In the genomic region with DNA sequence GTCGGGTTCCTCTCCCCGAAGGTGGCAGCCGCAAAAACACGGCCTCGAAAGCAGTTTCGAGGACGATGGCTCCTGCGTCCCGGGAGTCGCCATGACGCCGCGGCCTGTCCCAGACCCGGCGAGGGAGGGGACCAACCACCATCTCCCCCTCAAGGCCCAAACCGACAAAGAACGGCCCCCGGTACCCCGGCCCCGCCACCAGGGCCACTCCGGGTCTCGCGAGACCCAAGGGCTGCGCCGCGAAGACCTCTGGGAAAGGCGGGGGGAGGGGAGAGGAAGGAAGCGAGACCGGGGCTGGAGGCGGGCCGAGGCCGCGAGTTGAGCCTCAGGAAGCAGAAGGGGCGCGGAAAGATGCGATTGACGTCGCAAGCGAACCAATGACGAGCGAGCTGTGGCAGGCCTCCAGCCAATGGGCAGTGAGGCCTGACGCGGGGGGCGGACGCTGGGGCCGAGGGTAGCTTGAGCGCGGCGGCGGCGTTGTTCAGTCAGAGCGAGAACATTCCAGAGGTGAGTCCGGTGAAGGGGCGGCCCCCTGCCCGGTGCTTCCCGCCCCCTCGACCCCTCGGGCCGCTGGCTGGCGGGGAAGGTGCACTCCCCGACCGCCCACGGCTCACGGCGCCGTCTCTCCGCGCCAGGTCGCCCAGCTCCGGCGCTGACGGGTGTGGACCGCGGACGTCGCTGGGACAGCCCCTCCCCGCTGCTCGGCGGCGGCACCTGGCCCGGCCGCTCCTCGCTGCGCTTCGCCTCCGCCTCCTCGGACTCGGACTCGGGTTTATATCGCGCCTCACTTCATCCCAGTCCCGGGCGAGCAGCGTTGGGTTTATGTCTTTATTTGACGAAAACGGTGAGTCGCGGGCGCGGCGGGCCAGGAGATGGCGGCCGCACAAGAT, we compare ENCODE assay signal across 8 cellular contexts. TPM values are rescaled to one million over a fixed set of nuclear protein-coding genes. Genes with fewer than 3 reads are reported as not detected.
A peak's percentile ranks its signal among the peaks of the same experiment; 100 is the strongest.
DNase-seq lines count a peak whose midpoint lies in the region; ATAC-seq and TF ChIP-seq lines count a peak whose summit lies in the region.

Gene EIF5 (plus strand): TSS at position 484 of the 890 bp plus-strand sequence. CDS start 1,624 bp downstream, outside the sequence.

- peak; percentile 85 for ATAC-seq in HG03460 (IDR thresholded peaks at IDR 0.05; ENCODE audit: unreplicated experiment)

- H3K36me3 ChIP-seq in BLaER1 (peaks cover 39% of the 10 kb centered on the region), colonic mucosa (peaks cover 20% of the 10 kb centered on the region)

- H3K27ac ChIP-seq in BLaER1 (peak within 1 kb of the TSS; percentile 99), colonic mucosa (peak within 1 kb of the TSS; percentile 100), layer of hippocampus (ENCODE audit: low read depth, low read length) (peak within 1 kb of the TSS; percentile 100)

- H3K4me3 ChIP-seq in BLaER1 (peak within 1 kb of the TSS; percentile 96), colonic mucosa (peak within 1 kb of the TSS; percentile 88)

- H4K20me1 ChIP-seq in BLaER1, result peaks cover 46% of the 10 kb centered on the region

- peak within 1 kb of the TSS; percentile 96 for H3K9ac ChIP-seq in BLaER1
- peak within 1 kb of the TSS; percentile 96 to 100 for H3K9ac ChIP-seq in colonic mucosa (ENCODE audit: low read depth in 2 of 2, low read length in 2 of 2)

- H3K27me3 ChIP-seq in BLaER1 (no peaks in the 10 kb centered on the region), colonic mucosa (no peaks in the 10 kb centered on the region), layer of hippocampus (ENCODE audit: control insufficient read depth, insufficient read depth, low read length) (no peaks in the 10 kb centered on the region)

- peak within 1 kb of the TSS; percentile 96 for H3K4me2 ChIP-seq in BLaER1

- intact Hi-C loops in colonic mucosa (cut with DNase I), result loop anchor here (10.0 kb wide), 1 partner anchor 51 kb away; the partner anchor contains the start of gene MARK3

- peak; percentile 85 for DNase-seq in GM19240 (ENCODE audit: insufficient read length, low spot score)
- DNase-seq in NCI-H526 (lab: John Stamatoyannopoulos, UW), result peak; percentile 96 to 99
- peak; percentile 99 for DNase-seq in activated CD4-positive, alpha-beta T cell treated with anti-CD3 and anti-CD28 coated beads for 48 hours
- DNase-seq in colonic mucosa, result peak; percentile 100
- peak; percentile 97 to 99 for DNase-seq in stimulated activated CD4-positive, alpha-beta T cell treated with anti-CD3 and anti-CD28 coated beads, Interleukin-1b, Interleukin-23, amount 100 ng/mL, for 4 hours (ENCODE audit: low read depth in 2 of 2)

- TF ChIP-seq CTCF in colonic mucosa (IDR thresholded peaks at IDR 0.05), result no peak

- H3K9me3 ChIP-seq in BLaER1 (no peaks in the 10 kb centered on the region), colonic mucosa (no peaks in the 10 kb centered on the region)

- H3K4me1 ChIP-seq in BLaER1, result peaks cover 52% of the 10 kb centered on the region
- peaks cover 6% of the 10 kb centered on the region for H3K4me1 ChIP-seq in colonic mucosa

RNA-seq across cellular contexts. Expression of gene EIF5, which starts in this region (rescaled TPM):
- total RNA-seq in colonic mucosa, result 100 to 1,000 TPM; 169 to 265 TPM

Comparison
In these comparisons a context has a peak if more than half of its experiments do, and no peak if none do; other contexts are left out.
1. Peak in every context shown above with its lines: DNase-seq, ATAC-seq, H3K4me3 ChIP-seq and H3K27ac ChIP-seq.